ENCODE assay signal across 28 cellular contexts in genomic region chr1:220224611-220225124, GRCh38. TPM values are rescaled to one million over a fixed set of nuclear protein-coding genes. Genes with fewer than 3 reads are reported as not detected.
A peak's percentile ranks its signal among the peaks of the same experiment; 100 is the strongest.
DNase-seq lines count a peak whose midpoint lies in the region; ATAC-seq, FAIRE-seq and TF ChIP-seq lines count a peak whose summit lies in the region.
"Had no signal": no experiment of that assay in that cellular context is flagged by ENCODE, and none has a peak within 500 bp of the region (broad histone marks: within the 10 kb centered on the region; RNA-seq: fewer than 3 reads in every experiment).

No MANE protein-coding gene starts in this region.

- H3K79me2 ChIP-seq in GM12878 (ENCODE audit: control insufficient read depth, insufficient read depth, low read length) (peaks cover 67% of the 10 kb centered on the region), neural progenitor cell (ENCODE audit: low read depth) (peaks cover 69% of the 10 kb centered on the region)

- H3K27me3 Mint-ChIP-seq in CD8-positive, alpha-beta T cell (ENCODE audit: low read depth) = no peaks in the 10 kb centered on the region
- H3K27me3 Mint-ChIP-seq in neural progenitor cell (ENCODE audit: insufficient read depth, low read depth) = no peaks in the 10 kb centered on the region
- no peaks in the 10 kb centered on the region for H3K27me3 Mint-ChIP-seq in naive thymus-derived CD4-positive, alpha-beta T cell

- RAD21 ChIA-PET in GM12878 (lab: Charles Lee; ENCODE audit: unreplicated experiment) = interaction anchor here (1.0 to 18.1 kb wide), 5 partner anchors 11 to 72 kb away, joined by 3 to 189 read pairs (median 4); partner anchors contain the start of gene RAB3GAP2

- TF ChIP-seq POLR2A in GM12878 (IDR thresholded peaks at IDR 0.05; ENCODE audit: low read depth, low read length) = no peak

- H3K9ac ChIP-seq in HUES64 (ENCODE audit: low read depth, low read length) (no peak overlapping the region; the same call in 1 of the 2 replicates), GM12878 (ENCODE audit: control insufficient read depth, insufficient read depth, low read length) (no peak overlapping the region), neural progenitor cell (no peak overlapping the region)
- H3K9ac ChIP-seq: BLaER1, SK-N-SH had no signal

- CTCF ChIA-PET in CD8-positive, alpha-beta T cell (lab: Charles Lee) = no interaction called here
- CTCF ChIA-PET in GM12878 (lab: Yijun Ruan, JAX) = interaction anchor here (0.5 to 4.6 kb wide), 6 partner anchors 9 to 116 kb away, joined by 3 to 29 read pairs (median 5); no protein-coding TSS in a partner anchor
- CTCF ChIA-PET in naive thymus-derived CD4-positive, alpha-beta T cell (lab: Charles Lee) = interaction anchor here (0.9 kb wide), 1 partner anchor 508 kb away, joined by 3 read pairs; no protein-coding TSS in a partner anchor

- no peaks in the 10 kb centered on the region for H3K36me3 ChIP-seq in CD8-positive, alpha-beta T cell (ENCODE audit: insufficient read depth, low read length)
- H3K36me3 ChIP-seq in HUES64 (ENCODE audit: insufficient read depth, low read length) (peaks cover 9% of the 10 kb centered on the region; the same call in 1 of the 2 replicates), GM12878 (ENCODE audit: control insufficient read depth in 2 of 2, insufficient read depth in 2 of 2, low read length in 1 of 2) (no peaks in the 10 kb centered on the region), neural progenitor cell (no peaks in the 10 kb centered on the region)
- H3K36me3 ChIP-seq in naive thymus-derived CD4-positive, alpha-beta T cell (ENCODE audit: control insufficient read depth in 2 of 3, insufficient read depth in 3 of 3, low read length in 3 of 3) = peaks cover 0 to 8% (median 0%) of the 10 kb centered on the region in 3 experiments
- H3K36me3 ChIP-seq: brain microvascular endothelial cell, HAP-1, left ventricle myocardium inferior, transverse colon, WERI-Rb-1 had no signal

- H4K20me1 ChIP-seq in GM12878 (ENCODE audit: control insufficient read depth, insufficient read depth) (no peaks in the 10 kb centered on the region), neural progenitor cell (ENCODE audit: low read depth) (peaks cover 7% of the 10 kb centered on the region)

- H3K4me2 ChIP-seq in GM12878 (ENCODE audit: control insufficient read depth, insufficient read depth) (peak overlapping the region; percentile 43), neural progenitor cell (peak overlapping the region; percentile 43)
- H3K4me2 ChIP-seq: BLaER1, SK-N-SH had no signal

- H3K9me3 ChIP-seq in CD8-positive, alpha-beta T cell (ENCODE audit: low read length) = no peaks in the 10 kb centered on the region
- no peaks in the 10 kb centered on the region for H3K9me3 ChIP-seq in HUES64 (ENCODE audit: insufficient read depth, low read depth, low read length)
- H3K9me3 ChIP-seq in GM12878 (replicated peaks; ENCODE audit: control insufficient read depth, insufficient read depth, low read length) = no peaks in the 10 kb centered on the region; the same call in 2 of the 3 replicates
- H3K9me3 ChIP-seq in neural progenitor cell (ENCODE audit: low read depth) = no peaks in the 10 kb centered on the region
- no peaks in the 10 kb centered on the region for H3K9me3 ChIP-seq in naive thymus-derived CD4-positive, alpha-beta T cell (ENCODE audit: control insufficient read depth in 2 of 3, low read length in 3 of 3)
- H3K9me3 ChIP-seq: BLaER1, HAP-1, left ventricle myocardium inferior, SK-N-SH, transverse colon had no signal

- H3F3A ChIP-seq in neural progenitor cell (ENCODE audit: low read depth) = no peaks in the 10 kb centered on the region

- no TSS peak for BruUV-seq in GM12878 (replicated peaks; lab: Mats Ljungman, UMichigan)

- no peak for ATAC-seq in CD8-positive, alpha-beta T cell
- ATAC-seq in GM12878 (no peak), GM18861 (IDR thresholded peaks at IDR 0.05; ENCODE audit: unreplicated experiment) (no peak)
- no peak for ATAC-seq in naive thymus-derived CD4-positive, alpha-beta T cell

- in situ Hi-C loops in GM12878 (cut with MboI) = loop anchor here (25.0 kb wide), 1 partner anchor 1037 kb away; no protein-coding TSS in a partner anchor

- intact Hi-C loops in CD8-positive, alpha-beta T cell (cut with DNase I, micrococcal nuclease) = loop anchor here in 1 of 2 experiments (5.0 to 10.0 kb wide), 2 partner anchors 78 to 500 kb away; no protein-coding TSS in a partner anchor
- intact Hi-C loops in GM12878 (cut with micrococcal nuclease; ENCODE audit: unreplicated experiment) = no loop called here
- intact Hi-C loops in naive thymus-derived CD4-positive, alpha-beta T cell (cut with micrococcal nuclease) = no loop called here

- POLR2A ChIA-PET in CD8-positive, alpha-beta T cell (lab: Charles Lee) = interaction anchor here (1.3 kb wide), 1 partner anchor 8 kb away, joined by 3 read pairs; no protein-coding TSS in a partner anchor
- POLR2A ChIA-PET in GM12878 (lab: Charles Lee) = interaction anchor here (0.8 to 1.4 kb wide), 3 partner anchors 14 to 46 kb away, joined by 3 to 7 read pairs (median 4); no protein-coding TSS in a partner anchor
- POLR2A ChIA-PET in naive thymus-derived CD4-positive, alpha-beta T cell (lab: Charles Lee) = no interaction called here

- H3K36me3 Mint-ChIP-seq in CD8-positive, alpha-beta T cell = peaks cover 44% of the 10 kb centered on the region
- peaks cover 8% of the 10 kb centered on the region for H3K36me3 Mint-ChIP-seq in neural progenitor cell
- H3K36me3 Mint-ChIP-seq in naive thymus-derived CD4-positive, alpha-beta T cell = peaks cover 5 to 41% (median 13%) of the 10 kb centered on the region in 5 donors

- no peak for TF ChIP-seq EP300 in GM12878 (IDR thresholded peaks at IDR 0.05; ENCODE audit: borderline replicate concordance in 1 of 2, control insufficient read depth in 1 of 2, low read depth in 2 of 2, low read length in 2 of 2)

- H2AFZ ChIP-seq in GM12878 (ENCODE audit: control insufficient read depth, low read depth, low read length) (no peak overlapping the region), neural progenitor cell (replicated peaks) (no peak overlapping the region)

- H3K4me3 Mint-ChIP-seq in CD8-positive, alpha-beta T cell = no peak overlapping the region
- no peak overlapping the region for H3K4me3 Mint-ChIP-seq in neural progenitor cell
- H3K4me3 Mint-ChIP-seq in naive thymus-derived CD4-positive, alpha-beta T cell = no peak overlapping the region

- no peak for TF ChIP-seq RAD21 in GM12878 (IDR thresholded peaks at IDR 0.05; ENCODE audit: insufficient read depth, low read depth, low read length)

- H3K27ac ChIP-seq in CD8-positive, alpha-beta T cell (ENCODE audit: low read depth, low read length) = no peak overlapping the region
- H3K27ac ChIP-seq in HUES64 (ENCODE audit: low read depth, low read length) (peak overlapping the region; percentile 41), GM12878 (ENCODE audit: control insufficient read depth, insufficient read depth) (no peak overlapping the region), neural progenitor cell (no peak overlapping the region)
- H3K27ac ChIP-seq in naive thymus-derived CD4-positive, alpha-beta T cell (ENCODE audit: low read depth, low read length) = no peak overlapping the region
- H3K27ac ChIP-seq: BLaER1, brain microvascular endothelial cell, dorsolateral prefrontal cortex, left ventricle myocardium inferior, transverse colon, WERI-Rb-1 had no signal

- no peak overlapping the region for H3K4me3 ChIP-seq in CD8-positive, alpha-beta T cell (ENCODE audit: low read depth, low read length)
- H3K4me3 ChIP-seq in HUES64 (ENCODE audit: low read length) (no peak overlapping the region), GM12878 (no peak overlapping the region), neural progenitor cell (no peak overlapping the region)
- H3K4me3 ChIP-seq in naive thymus-derived CD4-positive, alpha-beta T cell (ENCODE audit: low read length) = no peak overlapping the region
- H3K4me3 ChIP-seq: BLaER1, dorsolateral prefrontal cortex, HAP-1, left ventricle myocardium inferior, transverse colon had no signal

- peaks cover 79% of the 10 kb centered on the region for H3K4me1 Mint-ChIP-seq in CD8-positive, alpha-beta T cell (ENCODE audit: low read depth)
- H3K4me1 Mint-ChIP-seq in neural progenitor cell = peaks cover 3% of the 10 kb centered on the region
- H3K4me1 Mint-ChIP-seq in naive thymus-derived CD4-positive, alpha-beta T cell = peaks cover 7 to 79% (median 69%) of the 10 kb centered on the region in 7 donors

- SMC1A ChIA-PET in GM12878 (lab: Charles Lee; ENCODE audit: uncharacterized antibody, unreplicated experiment) = interaction anchor here (0.6 to 2.4 kb wide), 9 partner anchors 11 to 548 kb away, joined by 3 to 15 read pairs (median 5); partner anchors contain the start of gene RAB3GAP2

- H3K4me1 ChIP-seq in CD8-positive, alpha-beta T cell (ENCODE audit: insufficient read depth, low read length) = no peaks in the 10 kb centered on the region
- peaks cover 14% of the 10 kb centered on the region for H3K4me1 ChIP-seq in HUES64 (ENCODE audit: insufficient read depth, low read length)
- peaks cover 10% of the 10 kb centered on the region for H3K4me1 ChIP-seq in GM12878 (ENCODE audit: control insufficient read depth, insufficient read depth, low read length)
- H3K4me1 ChIP-seq in neural progenitor cell = peaks cover 10% of the 10 kb centered on the region
- no peaks in the 10 kb centered on the region for H3K4me1 ChIP-seq in naive thymus-derived CD4-positive, alpha-beta T cell (ENCODE audit: control insufficient read depth in 2 of 2, insufficient read depth in 2 of 2, low read length in 2 of 2)
- H3K4me1 ChIP-seq: BLaER1 had no signal

- WGBS in HUES64 = 91% methylated on average over 1 of the region's 1 CpG
- 100% methylated on average over 1 of the region's 1 CpG for WGBS in GM12878 (ENCODE audit: insufficient coverage, insufficient replicate concordance, low lambda C conversion rate, missing lambda C conversion rate)

- TF ChIP-seq CTCF in CD8-positive, alpha-beta T cell (IDR thresholded peaks at IDR 0.05) = no peak
- no peak for TF ChIP-seq CTCF in GM12878 (IDR thresholded peaks at IDR 0.05 in 2 of 3, conservative IDR thresholded peaks at IDR 0.05 in 1 of 3; ENCODE audit: control insufficient read depth in 2 of 3, extremely low read depth in 1 of 3, insufficient read depth in 1 of 3, low read depth in 3 of 3, low read length in 3 of 3)
- TF ChIP-seq CTCF in neural progenitor cell (IDR thresholded peaks at IDR 0.05) = no peak

- H3K27me3 ChIP-seq in CD8-positive, alpha-beta T cell (ENCODE audit: insufficient read depth, low read length) = no peaks in the 10 kb centered on the region
- H3K27me3 ChIP-seq in HUES64 (ENCODE audit: insufficient read depth, low read length) (no peaks in the 10 kb centered on the region), GM12878 (replicated peaks in 1 of 2; ENCODE audit: control insufficient read depth in 2 of 2, insufficient read depth in 2 of 2, low read length in 1 of 2) (no peaks in the 10 kb centered on the region), neural progenitor cell (no peaks in the 10 kb centered on the region)
- H3K27me3 ChIP-seq in naive thymus-derived CD4-positive, alpha-beta T cell (ENCODE audit: control insufficient read depth in 2 of 2, insufficient read depth in 2 of 2, low read length in 2 of 2) = no peaks in the 10 kb centered on the region
- H3K27me3 ChIP-seq: BLaER1, brain microvascular endothelial cell, dorsolateral prefrontal cortex, transverse colon had no signal

- no peak for DNase-seq in CD8-positive, alpha-beta T cell
- DNase-seq in GM12878 (ENCODE audit: low read depth, low spot score) = no peak
- DNase-seq in neural progenitor cell (ENCODE audit: low spot score) = peak; percentile 8
- no peak for DNase-seq in naive thymus-derived CD4-positive, alpha-beta T cell
- no peak for DNase-seq in NCI-H146 (lab: John Stamatoyannopoulos, UW)
- DNase-seq: activated CD4-positive, alpha-beta T cell treated with anti-CD3 and anti-CD28 coated beads, Interleukin-2, amount 50 U/mL, for 4 hours; activated naive CD4-positive, alpha-beta T cell treated with Interleukin-2 at 50 U/mL for 16 hours; activated T-cell treated with anti-CD3 and anti-CD28 coated beads, Interleukin-2, amount 50 U/mL, for 72 hours; brain microvascular endothelial cell; Calu3; dorsolateral prefrontal cortex; hypothalamus; islet precursor cell; KG1; left ventricle myocardium inferior; MM.1S; NCI-H1417 treated with DMSO at 0.1 percent for 48 hours; NCI-H2081 treated with DMSO at 0.1 percent for 48 hours; NCI-H774; OCI-M1; SK-N-SH; transverse colon; WERI-Rb-1 had no signal

- H3K27ac Mint-ChIP-seq in CD8-positive, alpha-beta T cell = peak overlapping the region; percentile 12
- no peak overlapping the region for H3K27ac Mint-ChIP-seq in neural progenitor cell
- H3K27ac Mint-ChIP-seq in naive thymus-derived CD4-positive, alpha-beta T cell = peak overlapping the region in 1 of 9 donors; percentile 29

- no peak for FAIRE-seq in GM12878 (lab: Jason Lieb, UNC)
- FAIRE-seq: endothelial cell of umbilical vein had no signal

- no peaks in the 10 kb centered on the region for H3K9me3 Mint-ChIP-seq in CD8-positive, alpha-beta T cell
- H3K9me3 Mint-ChIP-seq in neural progenitor cell = no peaks in the 10 kb centered on the region
- no peaks in the 10 kb centered on the region for H3K9me3 Mint-ChIP-seq in naive thymus-derived CD4-positive, alpha-beta T cell
- H3K9me3 Mint-ChIP-seq: activated T-cell treated with anti-CD3 and anti-CD28 coated beads, Interleukin-2, amount 50 U/mL, for 72 hours had no signal

RNA-seq across cellular contexts. Expression of gene RAB3GAP2, which starts 47.6 kb away (rescaled TPM):
- 10 to 100 TPM; 34.3 to 34.6 TPM for total RNA-seq in CD8-positive, alpha-beta T cell
- 20.6 TPM for polyA plus RNA-seq in HUES64 (2013, experiment 1 of 2)
- polyA plus RNA-seq in HUES64 (2013, experiment 2 of 2) = 18.3 TPM
- 140 and 143 TPM in 2 replicates for total RNA-seq in GM12878 (2013; cell fraction: nucleolus; rRNA removed)
- total RNA-seq in GM12878 (2014; rRNA removed) (27.7 and 30.9 TPM in 2 replicates), GM12878 (2014; rRNA removed; fragmentation: Illumina TruSeq; extraction: Trizol) (33.9 and 38.1 TPM in 2 replicates), GM12878 (2021) (44.2 and 51.1 TPM in 2 replicates), neural progenitor cell (ENCODE audit: low replicate concordance) (31.6 and 36.4 TPM in 2 replicates)
- polyA plus RNA-seq in GM12878 (2011; ENCODE audit: low read depth) = 15.7 TPM
- polyA plus RNA-seq in GM12878 (2011; rRNA removed) (43.5 and 52.0 TPM in 2 replicates), GM12878 (2014; fragmentation: Illumina TruSeq; extraction: Trizol) (30.7 and 36.4 TPM in 2 replicates), GM12878 (2014; fragmentation: Nextera tagmentation; extraction: Ambion mirVana) (10 to 100 TPM; 11.9 to 15.6 TPM), GM12878 (2014; rRNA removed) (16.8 and 19.1 TPM in 2 replicates), GM12878 (2016; fragmentation: Nextera tagmentation; extraction: Ambion mirVana) (10 to 100 TPM; 20.7 to 21.2 TPM)
- polyA plus RNA-seq in GM12878 (2011; cell fraction: cytosol; rRNA removed) = 19.2 and 24.5 TPM in 2 replicates
- 33.8 and 41.1 TPM in 2 replicates for polyA plus RNA-seq in GM12878 (2011; cell fraction: nucleus; rRNA removed)
- 20.2 and 24.9 TPM in 2 replicates for polyA plus RNA-seq in GM12878 (2012)
- polyA minus RNA-seq in GM12878 (2011; rRNA and poly(A)+ RNA removed) = 134 and 203 TPM in 2 replicates
- 18.8 and 31.0 TPM in 2 replicates for polyA minus RNA-seq in GM12878 (2011; cell fraction: cytosol; rRNA and poly(A)+ RNA removed)
- 29.0 and 41.9 TPM in 2 replicates for polyA minus RNA-seq in GM12878 (2011; cell fraction: nucleus; rRNA and poly(A)+ RNA removed)
- total RNA-seq in naive thymus-derived CD4-positive, alpha-beta T cell = 10 to 100 TPM; 36.8 to 53.0 (median 46.4) TPM
- polyA plus RNA-seq in naive thymus-derived CD4-positive, alpha-beta T cell = 10 to 100 TPM; 13.9 to 14.7 TPM
